In genomic region chr12:24075650-24076049, GRCh38 we compare ENCODE assay signal across 15 cellular contexts.
DNase-seq lines count a peak whose midpoint lies in the region; TF ChIP-seq lines count a peak whose summit lies in the region.
"Had no signal": no experiment of that assay in that cellular context is flagged by ENCODE, and none has a peak within 500 bp of the region (broad histone marks: within the 10 kb centered on the region; RNA-seq: fewer than 3 reads in every experiment).

No MANE protein-coding gene starts in this region.

- no peak overlapping the region for H3K4me2 ChIP-seq in smooth muscle cell
- H3K4me2 ChIP-seq: BLaER1 had no signal

- H3K9me3 Mint-ChIP-seq in neural crest cell (no peaks in the 10 kb centered on the region), immature natural killer cell (peaks cover 0 to 4% (median 2%) of the 10 kb centered on the region in 6 donors)

- H3K4me1 Mint-ChIP-seq in neural crest cell: peaks cover 59% of the 10 kb centered on the region
- H3K4me1 Mint-ChIP-seq in immature natural killer cell: no peaks in the 10 kb centered on the region

- POLR2A ChIA-PET in AG04450 (lab: Yijun Ruan, JAX): interaction anchor here (0.7 kb wide), 1 partner anchor 493 kb away, joined by 6 read pairs; no protein-coding TSS in a partner anchor

- no peaks in the 10 kb centered on the region for H3K9me3 ChIP-seq in AG04450 (ENCODE audit: control insufficient read depth, insufficient read depth, low read length)
- no peaks in the 10 kb centered on the region for H3K9me3 ChIP-seq in smooth muscle cell (replicated peaks; ENCODE audit: low read depth)
- H3K9me3 ChIP-seq: BLaER1 had no signal

- H3K9ac ChIP-seq in smooth muscle cell (ENCODE audit: low read depth): no peak overlapping the region
- H3K9ac ChIP-seq: BLaER1 had no signal

- no peak overlapping the region for H2AFZ ChIP-seq in smooth muscle cell (ENCODE audit: low read depth)

- H3K27me3 Mint-ChIP-seq in neural crest cell (ENCODE audit: low read depth) (no peaks in the 10 kb centered on the region), immature natural killer cell (ENCODE audit: low read depth in 3 of 3) (peaks cover 0 to 2% (median 2%) of the 10 kb centered on the region in 3 donors)

- DNase-seq in AG04450 (ENCODE audit: low read depth, low spot score) (peak; percentile 16), astrocyte of the hippocampus (ENCODE audit: low read depth, low spot score) (peak; percentile 26), fibroblast of gingiva (ENCODE audit: low read depth) (peak; percentile 2), neural crest cell (ENCODE audit: low read depth, low spot score) (no peak), NCI-H446 treated with DMSO at 0.1 percent for 48 hours (lab: John Stamatoyannopoulos, UW) (no peak), smooth muscle cell (lab: John Stamatoyannopoulos, UW; ENCODE audit: unreplicated experiment) (no peak), immature natural killer cell (no peak)
- no peak for DNase-seq in NK-92 treated with Interleukin-12 subunit alpha and Interleukin-12 subunit beta, amount 100 ng/mL, for 24 hours (lab: John Stamatoyannopoulos, UW)
- DNase-seq: AML-193, DMS53, GF-D8, H7 had no signal

- WGBS in smooth muscle cell (ENCODE audit: low lambda C conversion rate): 96% methylated on average over 1 of the region's 1 CpG

- H3K36me3 Mint-ChIP-seq in neural crest cell (ENCODE audit: low read depth) (peaks cover 3% of the 10 kb centered on the region), immature natural killer cell (no peaks in the 10 kb centered on the region)

- TF ChIP-seq CTCF in AG04450 (IDR thresholded peaks at IDR 0.05; ENCODE audit: low read depth, low read length) (no peak), neural crest cell (conservative IDR thresholded peaks at IDR 0.05) (no peak), smooth muscle cell (IDR thresholded peaks at IDR 0.05; ENCODE audit: borderline replicate concordance, insufficient read depth, poor library complexity, severe bottlenecking) (no peak)

- H3K27ac ChIP-seq in AG04450 (ENCODE audit: low read depth, low read length) (no peak overlapping the region), smooth muscle cell (ENCODE audit: low read depth) (no peak overlapping the region)
- H3K27ac ChIP-seq: 22Rv1, BLaER1 had no signal

- no peak overlapping the region for H3K4me3 ChIP-seq in AG04450 (ENCODE audit: low read depth, low read length)
- H3K4me3 ChIP-seq in smooth muscle cell: no peak overlapping the region
- H3K4me3 ChIP-seq: BLaER1, K562 had no signal

- H3K4me1 ChIP-seq in smooth muscle cell (ENCODE audit: low read depth): peaks cover 14% of the 10 kb centered on the region
- H3K4me1 ChIP-seq: BLaER1 had no signal

- no peaks in the 10 kb centered on the region for H3F3A ChIP-seq in smooth muscle cell (ENCODE audit: low read depth)

- H3K4me3 Mint-ChIP-seq in neural crest cell: no peak overlapping the region
- no peak overlapping the region for H3K4me3 Mint-ChIP-seq in immature natural killer cell

- CTCF ChIA-PET in AG04450 (lab: Charles Lee): interaction anchor here (0.6 to 1.1 kb wide), 3 partner anchors 34 to 871 kb away, joined by 3 to 7 read pairs (median 6); no protein-coding TSS in a partner anchor

- H3K27ac Mint-ChIP-seq in neural crest cell (ENCODE audit: unreplicated experiment): peak overlapping the region; percentile 28
- H3K27ac Mint-ChIP-seq in immature natural killer cell: no peak overlapping the region

- no peaks in the 10 kb centered on the region for H3K27me3 ChIP-seq in AG04450 (ENCODE audit: control insufficient read depth, insufficient read depth, low read length)
- no peaks in the 10 kb centered on the region for H3K27me3 ChIP-seq in smooth muscle cell (ENCODE audit: low read depth)
- H3K27me3 ChIP-seq: BLaER1 had no signal

- H4K20me1 ChIP-seq in smooth muscle cell (ENCODE audit: low read depth): no peaks in the 10 kb centered on the region
- H4K20me1 ChIP-seq: BLaER1 had no signal

- H3K36me3 ChIP-seq in smooth muscle cell (ENCODE audit: low read depth): no peaks in the 10 kb centered on the region
- H3K36me3 ChIP-seq: BLaER1 had no signal

- no peaks in the 10 kb centered on the region for H3K79me2 ChIP-seq in smooth muscle cell (ENCODE audit: low read depth)

Comparison
In these comparisons a context has a peak if more than half of its experiments do, and no peak if none do; other contexts are left out.
1. DNase-seq: peak in AG04450 (single experiment), astrocyte of the hippocampus (single experiment) and fibroblast of gingiva (single experiment); none in neural crest cell (single experiment), NCI-H446 treated with DMSO at 0.1 percent for 48 hours (single experiment), smooth muscle cell (single experiment), immature natural killer cell (0 of 3) and NK-92 treated with Interleukin-12 subunit alpha and Interleukin-12 subunit beta, amount 100 ng/mL, for 24 hours (single experiment).